ENCODE assay signal across 8 cellular contexts in genomic region chr11:355581-356458, GRCh38. TPM values are rescaled to one million over a fixed set of nuclear protein-coding genes. Genes with fewer than 3 reads are reported as not detected.
DNase-seq lines count a peak whose midpoint lies in the region; ATAC-seq and TF ChIP-seq lines count a peak whose summit lies in the region.

No MANE protein-coding gene starts in this region.

- H3K4me3 ChIP-seq in right atrium auricular region (peak overlapping the region; percentile 41 to 54), uterus (peak overlapping the region; percentile 27 to 32)

- H3K27ac Mint-ChIP-seq in T-helper 17 cell: peak overlapping the region; percentile 77

- H3K4me1 ChIP-seq in right atrium auricular region (peaks cover 0 to 31% of the 10 kb centered on the region in 2 donors), uterus (peaks cover 10 to 11% of the 10 kb centered on the region in 2 donors)

- H3K36me3 Mint-ChIP-seq in T-helper 17 cell (ENCODE audit: low read depth): no peaks in the 10 kb centered on the region

- peak; percentile 65 for ATAC-seq in GM18505 (IDR thresholded peaks at IDR 0.05; ENCODE audit: unreplicated experiment)
- peak; percentile 78 for ATAC-seq in T-helper 17 cell
- no peak for ATAC-seq in GM21367 (IDR thresholded peaks at IDR 0.05; ENCODE audit: unreplicated experiment)

- TF ChIP-seq POLR2A in GM18505 (IDR thresholded peaks at IDR 0.05; ENCODE audit: borderline replicate concordance, extremely low read depth, insufficient read depth, insufficient read length) (peak; percentile 62), uterus (IDR thresholded peaks at IDR 0.05) (peak; percentile 22 to 61)

- peak overlapping the region; percentile 95 to 100 for H3K27ac ChIP-seq in right atrium auricular region
- H3K27ac ChIP-seq in uterus: peak overlapping the region; percentile 98 to 99

- TF ChIP-seq CTCF in right atrium auricular region (IDR thresholded peaks at IDR 0.05) (no peak), uterus (IDR thresholded peaks at IDR 0.05) (peak in 1 of 4 experiments; percentile 2)

- H3K4me3 Mint-ChIP-seq in T-helper 17 cell: peak overlapping the region; percentile 81

- DNase-seq in HuH-7 (ENCODE audit: low spot score) (peak; percentile 91), T-helper 17 cell (peak; percentile 69 to 79 (median 78)), anterior cingulate cortex (lab: John Stamatoyannopoulos, UW) (peak in 45 of 58 donors; percentile 40 to 91 (median 60)), right atrium auricular region (ENCODE audit: low spot score) (peak; percentile 95), renal cortical epithelial cell (ENCODE audit: low read depth) (peak; percentile 78), uterus (peak; percentile 98)

- H3K27me3 ChIP-seq in right atrium auricular region (no peaks in the 10 kb centered on the region), uterus (no peaks in the 10 kb centered on the region)

- H3K36me3 ChIP-seq in right atrium auricular region (no peaks in the 10 kb centered on the region), uterus (no peaks in the 10 kb centered on the region)

- intact Hi-C loops in uterus (cut with DNase I; ENCODE audit: low total_unique reads): no loop called here

- H3K27me3 Mint-ChIP-seq in T-helper 17 cell: no peaks in the 10 kb centered on the region

- H3K4me1 Mint-ChIP-seq in T-helper 17 cell: peaks cover 13% of the 10 kb centered on the region

- H3K9me3 ChIP-seq in T-helper 17 cell (ENCODE audit: control insufficient read depth, low read length, poor library complexity, severe bottlenecking): no peaks in the 10 kb centered on the region
- H3K9me3 ChIP-seq in right atrium auricular region: no peaks in the 10 kb centered on the region
- no peaks in the 10 kb centered on the region for H3K9me3 ChIP-seq in uterus

RNA-seq across cellular contexts. Expression of gene B4GALNT4, which starts 13.5 kb away (rescaled TPM):
- total RNA-seq in T-helper 17 cell (1 to 10 TPM; 6.0 to 8.6 TPM), right atrium auricular region (under 1 TPM in 1 of 2 donors, not detected in 1; 0.39 TPM), renal cortical epithelial cell (4.0 and 4.5 TPM in 2 replicates), uterus (10 to 100 TPM in 2 of 4 donors, 1 to 10 TPM in 2; 1.8 to 39.7 (median 19.9) TPM)

RNA-seq across cellular contexts. Expression of gene IFITM3, which starts 35.2 kb away (rescaled TPM):
- total RNA-seq in T-helper 17 cell (10 to 100 TPM in 1 of 2 donors, 1 to 10 TPM in 1; 2.5 to 25.2 TPM), right atrium auricular region (100 to 1,000 TPM; 156 to 372 TPM), renal cortical epithelial cell (14.9 and 70.2 TPM in 2 replicates), uterus (1,000 to 10,000 TPM in 1 of 4 donors, 100 to 1,000 TPM in 2, 10 to 100 TPM in 1; 22.2 to 1,343 (median 242) TPM)

RNA-seq across cellular contexts. Expression of gene PKP3, which starts 38.2 kb away (rescaled TPM):
- not detected for total RNA-seq in T-helper 17 cell
- 1 to 10 TPM in 1 of 2 donors, under 1 TPM in 1; 0.43 to 1.0 TPM for total RNA-seq in right atrium auricular region
- total RNA-seq in renal cortical epithelial cell: 1.7 and 13.7 TPM in 2 replicates
- 1 to 10 TPM in 2 of 4 donors, under 1 TPM in 1, not detected in 1; 0.46 to 5.1 (median 1.5) TPM for total RNA-seq in uterus

RNA-seq across cellular contexts. Expression of gene IFITM1, which starts 42.0 kb away (rescaled TPM):
- total RNA-seq in T-helper 17 cell (100 to 1,000 TPM; 344 to 363 TPM), right atrium auricular region (100 to 1,000 TPM in 1 of 2 donors, 10 to 100 TPM in 1; 82.3 to 241 TPM), renal cortical epithelial cell (7.6 and 53.5 TPM in 2 replicates), uterus (100 to 1,000 TPM in 2 of 4 donors, 10 to 100 TPM in 2; 13.4 to 672 (median 239) TPM)

RNA-seq across cellular contexts. Expression of gene IFITM2, which starts 48.2 kb away (rescaled TPM):
- total RNA-seq in T-helper 17 cell (100 to 1,000 TPM; 550 to 570 TPM), right atrium auricular region (100 to 1,000 TPM; 120 to 296 TPM), renal cortical epithelial cell (13.5 and 126 TPM in 2 replicates), uterus (100 to 1,000 TPM in 3 of 4 donors, 10 to 100 TPM in 1; 27.8 to 926 (median 269) TPM)
